In the genomic region with DNA sequence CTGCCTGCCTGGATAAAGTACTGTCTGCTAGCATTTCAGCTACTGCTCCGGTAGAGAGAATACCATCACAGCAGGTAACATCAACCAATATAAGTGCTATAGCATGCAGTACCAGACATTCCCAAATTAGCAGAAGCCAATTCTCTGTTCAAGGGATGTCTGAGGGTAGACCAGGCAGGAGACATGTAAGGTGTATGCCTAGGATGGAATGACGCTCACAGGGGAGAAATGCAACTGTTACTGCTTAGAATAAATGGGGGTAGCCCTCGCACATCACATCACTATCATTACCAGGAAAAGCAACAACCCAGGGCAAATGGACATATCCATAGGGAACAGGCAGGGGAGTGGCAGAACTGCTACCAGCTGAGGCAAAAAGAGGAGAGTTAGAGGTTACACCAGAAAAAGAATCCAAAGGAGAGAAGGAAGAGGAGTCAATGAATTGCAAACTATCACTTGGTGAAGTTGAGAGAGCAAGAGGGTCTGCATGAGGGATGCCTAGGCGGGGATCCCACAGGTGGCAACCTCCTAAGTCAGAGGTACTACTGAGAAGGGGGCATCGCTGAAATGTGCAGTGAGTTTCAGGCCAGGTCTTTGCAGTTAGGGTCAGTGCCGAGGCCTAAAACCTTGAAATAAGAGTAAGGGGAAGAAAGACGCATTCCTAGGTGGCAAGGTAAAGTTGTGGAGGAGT, we compare ENCODE assay signal across 8 cellular contexts. TPM values are rescaled to one million over a fixed set of nuclear protein-coding genes. Genes with fewer than 3 reads are reported as not detected.
A peak's percentile ranks its signal among the peaks of the same experiment; 100 is the strongest.
DNase-seq lines count a peak whose midpoint lies in the region; ATAC-seq and TF ChIP-seq lines count a peak whose summit lies in the region.

No MANE protein-coding gene starts in this region.

- DNase-seq in Caco-2 (no peak), OCI-M1 (lab: John Stamatoyannopoulos, UW) (peak; percentile 46), endothelial cell (ENCODE audit: low spot score) (no peak), osteocyte (ENCODE audit: extremely low spot score, unreplicated experiment) (no peak), NCI-H1436 treated with DMSO at 0.1 percent for 48 hours (lab: John Stamatoyannopoulos, UW) (no peak), COLO829 (ENCODE audit: low spot score) (no peak)

- H3K9me3 Mint-ChIP-seq in Caco-2 (ENCODE audit: unreplicated experiment), result no peaks in the 10 kb centered on the region
- no peaks in the 10 kb centered on the region for H3K9me3 Mint-ChIP-seq in endothelial cell (ENCODE audit: unreplicated experiment)
- H3K9me3 Mint-ChIP-seq in osteocyte (ENCODE audit: unreplicated experiment), result no peaks in the 10 kb centered on the region

- H3K9me3 ChIP-seq in Caco-2, result no peaks in the 10 kb centered on the region

- peaks cover 57% of the 10 kb centered on the region for H3K36me3 Mint-ChIP-seq in Caco-2 (ENCODE audit: insufficient read depth, unreplicated experiment)
- peaks cover 39% of the 10 kb centered on the region for H3K36me3 Mint-ChIP-seq in endothelial cell (ENCODE audit: low read depth, unreplicated experiment)
- peaks cover 30% of the 10 kb centered on the region for H3K36me3 Mint-ChIP-seq in osteocyte (ENCODE audit: unreplicated experiment)

- peak overlapping the region; percentile 91 for H3K27ac Mint-ChIP-seq in Caco-2 (ENCODE audit: unreplicated experiment)
- H3K27ac Mint-ChIP-seq in endothelial cell (ENCODE audit: unreplicated experiment), result peak overlapping the region; percentile 85
- H3K27ac Mint-ChIP-seq in osteocyte (ENCODE audit: unreplicated experiment), result peak overlapping the region; percentile 78

- H3K4me1 ChIP-seq in Caco-2, result peaks cover 13% of the 10 kb centered on the region

- no peaks in the 10 kb centered on the region for H3K27me3 Mint-ChIP-seq in Caco-2 (ENCODE audit: insufficient read depth, unreplicated experiment)
- peaks cover 8% of the 10 kb centered on the region for H3K27me3 Mint-ChIP-seq in endothelial cell (ENCODE audit: unreplicated experiment)
- peaks cover 2% of the 10 kb centered on the region for H3K27me3 Mint-ChIP-seq in osteocyte (ENCODE audit: unreplicated experiment)

- peaks cover 12% of the 10 kb centered on the region for H3K36me3 ChIP-seq in Caco-2 (ENCODE audit: control insufficient read depth, insufficient read depth, low read length)

- CTCF ChIA-PET in Caco-2 (lab: Charles Lee), result no interaction called here

- POLR2A ChIA-PET in Caco-2 (lab: Charles Lee), result no interaction called here

- H3K4me3 ChIP-seq in Caco-2 (ENCODE audit: low read depth, low read length), result peak overlapping the region; percentile 85

- H3K4me3 Mint-ChIP-seq in Caco-2 (ENCODE audit: unreplicated experiment), result peak overlapping the region; percentile 90
- peak overlapping the region; percentile 95 for H3K4me3 Mint-ChIP-seq in endothelial cell (ENCODE audit: unreplicated experiment)
- H3K4me3 Mint-ChIP-seq in osteocyte (ENCODE audit: unreplicated experiment), result peak overlapping the region; percentile 85

- H3K4me1 Mint-ChIP-seq in Caco-2 (ENCODE audit: low read depth, unreplicated experiment) (peaks cover 13% of the 10 kb centered on the region), endothelial cell (ENCODE audit: unreplicated experiment) (peaks cover 27% of the 10 kb centered on the region), osteocyte (ENCODE audit: unreplicated experiment) (peaks cover 30% of the 10 kb centered on the region)

- TF ChIP-seq CTCF in Caco-2 (IDR thresholded peaks at IDR 0.05; ENCODE audit: insufficient read depth in 1 of 2, low read depth in 1 of 2, low read length in 1 of 2, severe bottlenecking in 1 of 2, unreplicated experiment in 1 of 2), result no peak
- TF ChIP-seq CTCF in endothelial cell (IDR thresholded peaks at IDR 0.05; ENCODE audit: unreplicated experiment), result no peak
- TF ChIP-seq CTCF in osteocyte (IDR thresholded peaks at IDR 0.05), result no peak

- H3K27me3 ChIP-seq in Caco-2 (replicated peaks; ENCODE audit: control insufficient read depth, insufficient read depth, low read length), result no peaks in the 10 kb centered on the region

- intact Hi-C loops in Caco-2 (cut with micrococcal nuclease; ENCODE audit: unreplicated experiment), result no loop called here

- no TSS peak for BruUV-seq in Caco-2 (replicated peaks; lab: Mats Ljungman, UMichigan)

- ATAC-seq in HG03108 (IDR thresholded peaks at IDR 0.05; ENCODE audit: unreplicated experiment), result no peak
- no peak for ATAC-seq in HG02981 (IDR thresholded peaks at IDR 0.05; ENCODE audit: unreplicated experiment)

RNA-seq across cellular contexts. Expression of a gene that starts 1.1 kb away (rescaled TPM):
- 92.2 and 93.2 TPM in 2 replicates for total RNA-seq in Caco-2 (2022)
- total RNA-seq in endothelial cell (ENCODE audit: unreplicated experiment), result 73.9 TPM
- 77.3 and 82.1 TPM in 2 replicates for total RNA-seq in osteocyte

RNA-seq across cellular contexts. Expression of a gene that starts 10.2 kb away (rescaled TPM):
- total RNA-seq in Caco-2 (2022) (0.09 TPM in 1 of 2 replicates, not detected in the other), endothelial cell (ENCODE audit: unreplicated experiment) (0.44 TPM), osteocyte (0.10 and 0.27 TPM in 2 replicates)

RNA-seq across cellular contexts. Expression of a gene that starts 50.6 kb away (rescaled TPM):
- total RNA-seq in Caco-2 (2022) (178 and 190 TPM in 2 replicates), endothelial cell (ENCODE audit: unreplicated experiment) (156 TPM), osteocyte (186 and 188 TPM in 2 replicates)

RNA-seq across cellular contexts. Expression of a gene that starts 55.2 kb away (rescaled TPM):
- total RNA-seq in Caco-2 (2022), result 0.07 TPM in 1 of 2 replicates, not detected in the other
- total RNA-seq in endothelial cell (ENCODE audit: unreplicated experiment), result 79.3 TPM
- not detected in 2 replicates for total RNA-seq in osteocyte

RNA-seq across cellular contexts. Expression of a gene that starts 55.4 kb away (rescaled TPM):
- total RNA-seq in Caco-2 (2022), result not detected in 2 replicates
- total RNA-seq in endothelial cell (ENCODE audit: unreplicated experiment), result 27.8 TPM
- not detected in 2 replicates for total RNA-seq in osteocyte
